24 cellular contexts compared by ENCODE assay signal in the genomic region with DNA sequence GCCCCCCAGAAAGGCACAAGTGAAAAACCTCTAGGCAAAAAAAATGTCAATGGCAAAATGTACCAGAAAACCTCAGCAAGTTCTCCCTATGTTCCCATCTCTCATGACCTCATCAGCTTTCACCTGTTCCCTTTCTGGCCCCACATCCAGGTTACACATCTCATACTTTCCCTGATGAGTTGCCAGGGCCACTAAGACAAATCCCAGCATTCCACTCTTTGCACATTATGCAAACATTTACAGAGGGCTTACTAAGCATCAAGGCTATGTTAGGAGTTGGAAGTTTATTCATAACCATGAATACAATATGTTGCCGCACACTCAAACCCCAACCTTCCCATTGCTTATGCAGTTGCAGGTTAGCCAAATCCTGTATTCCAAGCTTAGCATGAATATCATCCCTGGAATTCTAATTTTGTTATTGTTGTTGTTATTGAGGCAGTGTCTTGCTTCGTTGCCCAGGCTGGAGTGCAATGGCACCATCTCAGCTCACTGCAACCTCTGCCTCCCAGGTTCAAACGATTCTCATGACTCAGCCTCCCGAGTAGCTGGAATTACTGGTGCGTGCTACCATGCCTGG.
"Had no signal": no experiment of that assay in that cellular context is flagged by ENCODE, and none has a peak within 500 bp of the region (broad histone marks: within the 10 kb centered on the region; RNA-seq: fewer than 3 reads in every experiment).

No MANE protein-coding gene starts in this region.

- DNase-seq: activated B cell treated with CpG ODN at 0.5 μM for 24 hours; activated CD4-positive, alpha-beta memory T cell treated with anti-CD3 and anti-CD28 coated beads for 36 hours; activated CD4-positive, alpha-beta T cell treated with anti-CD3 and anti-CD28 coated beads, Interleukin-2, amount 10 ng/mL, durations not matched to agents 7 days and 5 days; activated CD8-positive, alpha-beta memory T cell treated with anti-CD3 and anti-CD28 coated beads for 24 hours; activated effector memory CD4-positive, alpha-beta T cell treated with anti-CD3 and anti-CD28 coated beads, Interleukin-2, amount 50 U/mL, for 16 hours; activated naive CD4-positive, alpha-beta T cell treated with anti-CD3 and anti-CD28 coated beads for 36 hours; activated T-cell treated with anti-CD3 and anti-CD28 coated beads, Interleukin-2, amount 50 U/mL, for 4 hours; amygdala; MM.1S; NCI-H1105; NCI-H1436; NCI-H1694 treated with DMSO at 0.1 percent for 48 hours; NCI-H2029 treated with DMSO at 0.1 percent for 48 hours; NCI-H345; NCI-H510A; NCI-H526 treated with DMSO at 0.1 percent for 48 hours; NCI-H82; Right ventricle myocardium superior; SJCRH30; SK-N-SH; T-helper 1 cell had no signal

- H3K27ac ChIP-seq: cardiac muscle cell, RWPE1, SJCRH30 had no signal

- ATAC-seq: activated T-cell treated with anti-CD3 and anti-CD28 coated beads, Interleukin-2, amount 50 U/mL, for 4 hours; Panc1 had no signal

- H3K27me3 ChIP-seq: cardiac muscle cell, SJCRH30 had no signal

- H3K4me2 ChIP-seq: SK-N-SH had no signal

- H3K9ac ChIP-seq: SK-N-SH had no signal

- H3K9me3 ChIP-seq: SJCRH30, SK-N-SH had no signal

- H3K4me3 ChIP-seq: cardiac muscle cell, SJCRH30 had no signal

- H3K36me3 ChIP-seq: cardiac muscle cell, SJCRH30 had no signal
